In genomic region chr1:40257688-40258444, GRCh38 we compare ENCODE assay signal across 1 cellular context.
TF ChIP-seq lines count a peak whose summit lies in the region.

ZMPSTE24 (plus strand) TSS chr1:40258236; CDS start chr1:40258272, 36 bp downstream.

TF ChIP-seq in HepG2, 621 proteins besides CTCF, POLR2A, EP300 and RAD21 (continued from another document and continues in another):
- TF ChIP-seq NFAT5 (CRISPR knock-in tag; IDR thresholded peaks at IDR 0.05) (no peak), ZNF777 (CRISPR knock-in tag; IDR thresholded peaks at IDR 0.05) (no peak), NKX3-1 (CRISPR knock-in tag; IDR thresholded peaks at IDR 0.05) (0 out of 2 replicates have a peak, but pooled peaks have one; percentile 34), ZNF468 (CRISPR knock-in tag; IDR thresholded peaks at IDR 0.05) (no peak), NFIC (IDR thresholded peaks at IDR 0.05; ENCODE audit: low read length) (0 out of 2 replicates have a peak, but pooled peaks have one; percentile 19), FOSL2 (CRISPR knock-in tag; IDR thresholded peaks at IDR 0.05) (peak; percentile 71), ZNF512B (CRISPR knock-in tag; IDR thresholded peaks at IDR 0.05; ENCODE audit: borderline replicate concordance) (peak; percentile 82), PCBP1 (IDR thresholded peaks at IDR 0.05; ENCODE audit: borderline replicate concordance, low read depth, low read length) (peak; percentile 94; the same call in 1 of the 2 replicates), RBM39 (IDR thresholded peaks at IDR 0.05; ENCODE audit: low read depth, low read length, poor library complexity, severe bottlenecking) (no peak), FOXO1 (CRISPR knock-in tag; IDR thresholded peaks at IDR 0.05) (peak; percentile 53), NCOA1 (CRISPR knock-in tag; IDR thresholded peaks at IDR 0.05) (no peak), ISX (CRISPR knock-in tag; conservative IDR thresholded peaks at IDR 0.05) (no peak), PAXIP1 (CRISPR knock-in tag; conservative IDR thresholded peaks at IDR 0.05) (peak; percentile 64), PRPF4 (IDR thresholded peaks at IDR 0.05; ENCODE audit: low read depth, low read length, poor library complexity, severe bottlenecking) (no peak), REXO4 (CRISPR knock-in tag; IDR thresholded peaks at IDR 0.05; ENCODE audit: borderline replicate concordance) (no peak), ATF4 (CRISPR knock-in tag; IDR thresholded peaks at IDR 0.05) (peak in 1 of 2 experiments; percentile 71; a peak in 1 of 4 replicates), ATM (IDR thresholded peaks at IDR 0.05; ENCODE audit: borderline replicate concordance) (no peak), ZNF879 (CRISPR knock-in tag; IDR thresholded peaks at IDR 0.05) (no peak; the same call in 1 of the 2 replicates), NR2F6 (IDR thresholded peaks at IDR 0.05) (no peak), NR2F6 (CRISPR knock-in tag; IDR thresholded peaks at IDR 0.05) (peak; percentile 65; the same call in 1 of the 2 replicates), HMG20A (CRISPR knock-in tag; IDR thresholded peaks at IDR 0.05; ENCODE audit: borderline replicate concordance) (no peak), TRIM24 (CRISPR knock-in tag; IDR thresholded peaks at IDR 0.05) (no peak), HDAC1 (CRISPR knock-in tag; IDR thresholded peaks at IDR 0.05) (peak; percentile 98), MXD4 (CRISPR knock-in tag; IDR thresholded peaks at IDR 0.05) (peak; percentile 98), ZSCAN20 (CRISPR knock-in tag; IDR thresholded peaks at IDR 0.05; ENCODE audit: borderline replicate concordance) (no peak), ZKSCAN5 (CRISPR knock-in tag; IDR thresholded peaks at IDR 0.05) (no peak), ZNF451 (CRISPR knock-in tag; IDR thresholded peaks at IDR 0.05) (peak; percentile 80; the same call in 1 of the 2 replicates), ZBTB44 (CRISPR knock-in tag; IDR thresholded peaks at IDR 0.05) (peak; percentile 7; the same call in 1 of the 2 replicates), SP5 (CRISPR knock-in tag; IDR thresholded peaks at IDR 0.05; ENCODE audit: borderline replicate concordance, low read depth) (peak; percentile 87; the same call in 1 of the 2 replicates), TP53 (CRISPR knock-in tag; conservative IDR thresholded peaks at IDR 0.05) (no peak), ZNF768 (CRISPR knock-in tag; IDR thresholded peaks at IDR 0.05) (peak; percentile 84), ZNF816 (CRISPR knock-in tag; IDR thresholded peaks at IDR 0.05; ENCODE audit: borderline replicate concordance) (0 out of 2 replicates have a peak, but pooled peaks have one; percentile 83), CREM (IDR thresholded peaks at IDR 0.05) (peak; percentile 88), CREM (CRISPR knock-in tag; IDR thresholded peaks at IDR 0.05) (no peak; the same call in 1 of the 2 replicates), SIX4 (CRISPR knock-in tag; IDR thresholded peaks at IDR 0.05) (peak; percentile 48; the same call in 1 of the 2 replicates), NR3C1 (CRISPR knock-in tag; IDR thresholded peaks at IDR 0.05) (no peak), ZNF639 (CRISPR knock-in tag; conservative IDR thresholded peaks at IDR 0.05) (peak; percentile 96), ZNF749 (CRISPR knock-in tag; IDR thresholded peaks at IDR 0.05; ENCODE audit: borderline replicate concordance) (no peak; the same call in 1 of the 2 replicates), GFI1 (CRISPR knock-in tag; IDR thresholded peaks at IDR 0.05; ENCODE audit: borderline replicate concordance) (peak; percentile 75), ZKSCAN8 (CRISPR knock-in tag; IDR thresholded peaks at IDR 0.05; ENCODE audit: borderline replicate concordance) (peak; percentile 85; the same call in 1 of the 2 replicates), ZFP36L1 (CRISPR knock-in tag; IDR thresholded peaks at IDR 0.05) (peak; percentile 83), SPEN (CRISPR knock-in tag; IDR thresholded peaks at IDR 0.05; ENCODE audit: low read depth) (peak; percentile 96), ZFP36 (IDR thresholded peaks at IDR 0.05; ENCODE audit: borderline replicate concordance, low read depth, low read length, partially characterized antibody) (no peak), ZNF597 (CRISPR knock-in tag; IDR thresholded peaks at IDR 0.05) (no peak), LCORL (IDR thresholded peaks at IDR 0.05) (peak; percentile 77), LCORL (CRISPR knock-in tag; IDR thresholded peaks at IDR 0.05) (peak; percentile 81), KLF9 (CRISPR knock-in tag; IDR thresholded peaks at IDR 0.05; ENCODE audit: low read depth) (no peak), SALL2 (CRISPR knock-in tag; IDR thresholded peaks at IDR 0.05) (peak; percentile 73; the same call in 1 of the 2 replicates), CBX2 (IDR thresholded peaks at IDR 0.05; ENCODE audit: low read depth, low read length) (no peak; the same call in 1 of the 2 replicates), CBX2 (CRISPR knock-in tag; IDR thresholded peaks at IDR 0.05; ENCODE audit: low read depth) (no peak), ZFP1 (CRISPR knock-in tag; IDR thresholded peaks at IDR 0.05) (peak; percentile 90; the same call in 1 of the 2 replicates), SP1 (IDR thresholded peaks at IDR 0.05) (no peak), SP1 (CRISPR knock-in tag; IDR thresholded peaks at IDR 0.05) (peak; percentile 98)
